ENCODE assay signal across 29 cellular contexts in the genomic region with DNA sequence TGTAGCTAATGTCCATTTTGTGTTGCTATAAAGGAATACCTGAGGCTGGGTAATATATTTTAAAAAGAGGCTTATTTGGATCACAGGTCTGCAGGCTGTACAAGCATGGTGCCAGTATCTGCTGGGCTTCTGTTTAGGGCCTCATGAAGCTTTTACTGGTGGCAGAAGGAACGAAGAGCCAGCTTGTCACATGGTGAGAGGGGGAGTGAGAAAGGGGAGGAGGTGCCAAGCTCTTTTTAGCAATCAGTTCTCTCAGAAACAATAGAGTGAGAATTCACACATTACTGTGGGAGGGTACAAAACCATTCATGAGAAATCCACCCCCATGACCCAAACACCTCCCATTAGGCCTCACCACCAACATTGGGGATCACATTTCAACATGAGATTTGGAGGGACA.
"Had no signal": no experiment of that assay in that cellular context is flagged by ENCODE, and none has a peak within 500 bp of the region (broad histone marks: within the 10 kb centered on the region; RNA-seq: fewer than 3 reads in every experiment).

No MANE protein-coding gene starts in this region.

- H3K27ac ChIP-seq: brain microvascular endothelial cell, SJCRH30, SK-N-MC had no signal

- H3K27me3 ChIP-seq: brain microvascular endothelial cell, SJCRH30 had no signal

- H3K36me3 Mint-ChIP-seq: activated naive CD4-positive, alpha-beta T cell treated with anti-CD3 and anti-CD28 coated beads, Interleukin-2, amount 10 ng/mL, durations not matched to agents 7 days and 5 days; activated naive CD8-positive, alpha-beta T cell had no signal

- H3K27me3 Mint-ChIP-seq: activated CD4-positive, alpha-beta T cell treated with anti-CD3 and anti-CD28 coated beads for 36 hours; activated CD4-positive, alpha-beta T cell treated with anti-CD3 and anti-CD28 coated beads, Interleukin-2, amount 10 ng/mL, durations not matched to agents 7 days and 5 days; activated naive CD4-positive, alpha-beta T cell treated with anti-CD3 and anti-CD28 coated beads, Interleukin-2, amount 10 ng/mL, durations not matched to agents 7 days and 5 days; activated naive CD8-positive, alpha-beta T cell; activated naive CD8-positive, alpha-beta T cell treated with anti-CD3 and anti-CD28 coated beads, Interleukin-2, amount 50 U/mL, for 24 hours had no signal

- H3K4me1 ChIP-seq: SJCRH30 had no signal

- H3K9me3 Mint-ChIP-seq: T-helper 1 cell treated with Interleukin-12 subunit alpha and Interleukin-12 subunit beta and Interleukin-4 antibody, amounts not matched to agents 30 μg/mL and 1 μg/mL, for 36 hours; T-helper 2 cell treated with Interferon-gamma antibody and Interleukin-4, amounts not matched to agents 5 μg/mL and 100 μg/mL, for 36 hours had no signal

- H3K4me3 Mint-ChIP-seq: activated CD4-positive, alpha-beta T cell treated with anti-CD3 and anti-CD28 coated beads for 36 hours; activated CD4-positive, alpha-beta T cell treated with anti-CD3 and anti-CD28 coated beads, Interleukin-2, amount 10 ng/mL, durations not matched to agents 7 days and 5 days; activated naive CD4-positive, alpha-beta T cell treated with anti-CD3 and anti-CD28 coated beads, Interleukin-2, amount 10 ng/mL, durations not matched to agents 7 days and 5 days; activated naive CD8-positive, alpha-beta T cell; activated naive CD8-positive, alpha-beta T cell treated with anti-CD3 and anti-CD28 coated beads, Interleukin-2, amount 50 U/mL, for 24 hours; T-helper 1 cell treated with Interleukin-12 subunit alpha and Interleukin-12 subunit beta and Interleukin-4 antibody, amounts not matched to agents 30 μg/mL and 1 μg/mL, for 36 hours; T-helper 2 cell treated with Interferon-gamma antibody and Interleukin-4, amounts not matched to agents 5 μg/mL and 100 μg/mL, for 36 hours; WTC11 had no signal

- H3K27ac Mint-ChIP-seq: activated CD4-positive, alpha-beta T cell treated with anti-CD3 and anti-CD28 coated beads for 36 hours; activated CD4-positive, alpha-beta T cell treated with anti-CD3 and anti-CD28 coated beads, Interleukin-2, amount 10 ng/mL, durations not matched to agents 7 days and 5 days; activated naive CD4-positive, alpha-beta T cell treated with anti-CD3 and anti-CD28 coated beads, Interleukin-2, amount 10 ng/mL, durations not matched to agents 7 days and 5 days; activated naive CD8-positive, alpha-beta T cell; activated naive CD8-positive, alpha-beta T cell treated with anti-CD3 and anti-CD28 coated beads, Interleukin-2, amount 50 U/mL, for 24 hours; T-helper 1 cell treated with Interleukin-12 subunit alpha and Interleukin-12 subunit beta and Interleukin-4 antibody, amounts not matched to agents 30 μg/mL and 1 μg/mL, for 36 hours; T-helper 2 cell treated with Interferon-gamma antibody and Interleukin-4, amounts not matched to agents 5 μg/mL and 100 μg/mL, for 36 hours; WTC11 had no signal

- ATAC-seq: activated CD4-positive, alpha-beta T cell treated with anti-CD3 and anti-CD28 coated beads for 36 hours; activated CD4-positive, CD25-positive, alpha-beta regulatory T cell treated with anti-CD3 and anti-CD28 coated beads, Interleukin-2, amount 50 U/mL, for 24 hours; activated naive CD8-positive, alpha-beta T cell treated with anti-CD3 and anti-CD28 coated beads, Interleukin-2, amount 50 U/mL, for 24 hours; Panc1; WTC11 had no signal

- H3K9me3 ChIP-seq: SJCRH30 had no signal

- H3K4me1 Mint-ChIP-seq: activated CD4-positive, alpha-beta T cell treated with anti-CD3 and anti-CD28 coated beads for 36 hours; activated CD4-positive, alpha-beta T cell treated with anti-CD3 and anti-CD28 coated beads, Interleukin-2, amount 10 ng/mL, durations not matched to agents 7 days and 5 days; activated naive CD4-positive, alpha-beta T cell treated with anti-CD3 and anti-CD28 coated beads, Interleukin-2, amount 10 ng/mL, durations not matched to agents 7 days and 5 days had no signal

- DNase-seq: activated CD4-positive, alpha-beta T cell treated with anti-CD3 and anti-CD28 coated beads for 36 hours; activated CD4-positive, alpha-beta T cell treated with anti-CD3 and anti-CD28 coated beads, Interleukin-2, amount 10 ng/mL, durations not matched to agents 7 days and 5 days; activated CD4-positive, alpha-beta T cell treated with anti-CD3 and anti-CD28 coated beads, Interleukin-2, amount 50 U/mL, for 48 hours; activated CD8-positive, alpha-beta memory T cell treated with anti-CD3 and anti-CD28 coated beads, Interleukin-2, amount 50 U/mL, for 4 hours; activated effector memory CD4-positive, alpha-beta T cell treated with Interleukin-2 at 50 U/mL for 16 hours; activated naive CD4-positive, alpha-beta T cell treated with anti-CD3 and anti-CD28 coated beads, Interleukin-2, amount 10 ng/mL, durations not matched to agents 7 days and 5 days; activated naive CD8-positive, alpha-beta T cell treated with anti-CD3 and anti-CD28 coated beads, Interleukin-2, amount 50 U/mL, for 24 hours; activated T-cell treated with anti-CD3 and anti-CD28 coated beads, Interleukin-2, amount 50 U/mL, for 48 hours; brain microvascular endothelial cell; central memory CD4-positive, alpha-beta T cell; Karpas-422; NCI-H1105; NCI-H1417 treated with DMSO at 0.1 percent for 48 hours; NCI-H187 treated with DMSO at 0.1 percent for 48 hours; NCI-H2081; NCI-H2171 treated with DMSO at 0.1 percent for 48 hours; NCI-H2227 treated with DMSO at 0.1 percent for 48 hours; NCI-H446; NCI-H510A treated with DMSO at 0.1 percent for 48 hours; NCI-H526 treated with DMSO at 0.1 percent for 48 hours; SHP77; SJCRH30 had no signal

- H3K36me3 ChIP-seq: brain microvascular endothelial cell, SJCRH30 had no signal

- H3K4me3 ChIP-seq: SJCRH30, SK-N-MC had no signal
